ENCODE assay signal across 9 cellular contexts in genomic region chr4:78937837-78938236, GRCh38. TPM values are rescaled to one million over a fixed set of nuclear protein-coding genes. Genes with fewer than 3 reads are reported as not detected.
DNase-seq lines count a peak whose midpoint lies in the region; ATAC-seq and TF ChIP-seq lines count a peak whose summit lies in the region.
"Had no signal": no experiment of that assay in that cellular context is flagged by ENCODE, and none has a peak within 500 bp of the region (broad histone marks: within the 10 kb centered on the region; RNA-seq: fewer than 3 reads in every experiment).

No MANE protein-coding gene starts in this region.

- H3K9ac ChIP-seq in iPS-15b (ENCODE audit: low read depth, low read length) = no peak overlapping the region

- H3K4me1 ChIP-seq in iPS-15b (ENCODE audit: control insufficient read depth, insufficient read depth, low read length) = peaks cover 25% of the 10 kb centered on the region

- DNase-seq in stimulated activated naive CD8-positive, alpha-beta T cell treated with anti-CD3 and anti-CD28 coated beads, Interleukin-15, amount 100 ng/mL, for 72 hours = no peak
- DNase-seq in activated B cell treated with CpG ODN at 0.5 μM for 24 hours (no peak), NCI-H2171 treated with DMSO at 0.1 percent for 48 hours (lab: John Stamatoyannopoulos, UW) (no peak)
- no peak for DNase-seq in activated CD4-positive, CD25-positive, alpha-beta regulatory T cell (lab: John Stamatoyannopoulos, UW)
- no peak for DNase-seq in effector CD4-positive, alpha-beta T cell
- DNase-seq: left cardiac atrium had no signal

- CTCF ChIA-PET in activated B cell treated with CpG ODN at 0.5 μM for 24 hours (lab: Charles Lee) = interaction anchor here (2.8 kb wide), 1 partner anchor 15 kb away, joined by 16 read pairs; no protein-coding TSS in a partner anchor

- peak overlapping the region; percentile 92 for H3K4me3 Mint-ChIP-seq in stimulated activated naive CD8-positive, alpha-beta T cell treated with anti-CD3 and anti-CD28 coated beads, Interleukin-15, Interleukin-2, amounts not matched to agents 100 ng/mL and 50 ng/mL, for 24 hours
- peak overlapping the region in 1 of 2 donors; percentile 98 for H3K4me3 Mint-ChIP-seq in stimulated activated naive CD8-positive, alpha-beta T cell treated with anti-CD3 and anti-CD28 coated beads, Interleukin-15, amount 100 ng/mL, for 72 hours
- H3K4me3 Mint-ChIP-seq in activated B cell treated with CpG ODN at 0.5 μM for 24 hours = peak overlapping the region; percentile 29

- intact Hi-C loops in activated B cell treated with CpG ODN at 0.5 μM for 24 hours (cut with micrococcal nuclease) = loop anchor here (5.0 kb wide), 3 partner anchors 326 to 1134 kb away; partner anchors contain the start of genes ANTXR2 and FRAS1

- H3K27ac Mint-ChIP-seq in stimulated activated naive CD8-positive, alpha-beta T cell treated with anti-CD3 and anti-CD28 coated beads, Interleukin-15, Interleukin-2, amounts not matched to agents 100 ng/mL and 50 ng/mL, for 24 hours = peak overlapping the region; percentile 46
- no peak overlapping the region for H3K27ac Mint-ChIP-seq in stimulated activated naive CD8-positive, alpha-beta T cell treated with anti-CD3 and anti-CD28 coated beads, Interleukin-15, amount 100 ng/mL, for 72 hours
- H3K27ac Mint-ChIP-seq in activated B cell treated with CpG ODN at 0.5 μM for 24 hours = no peak overlapping the region

- POLR2A ChIA-PET in activated B cell treated with CpG ODN at 0.5 μM for 24 hours (lab: Charles Lee) = interaction anchor here (0.9 to 1.4 kb wide), 2 partner anchors 15 to 161 kb away, joined by 3 read pairs; partner anchors contain the start of gene BMP2K

- peaks cover 9% of the 10 kb centered on the region for H3K27me3 ChIP-seq in iPS-15b (ENCODE audit: control insufficient read depth, insufficient read depth, low read length)

- peaks cover 5% of the 10 kb centered on the region for H3K27me3 Mint-ChIP-seq in stimulated activated naive CD8-positive, alpha-beta T cell treated with anti-CD3 and anti-CD28 coated beads, Interleukin-15, Interleukin-2, amounts not matched to agents 100 ng/mL and 50 ng/mL, for 24 hours
- peaks cover 10% of the 10 kb centered on the region for H3K27me3 Mint-ChIP-seq in stimulated activated naive CD8-positive, alpha-beta T cell treated with anti-CD3 and anti-CD28 coated beads, Interleukin-15, amount 100 ng/mL, for 72 hours
- H3K27me3 Mint-ChIP-seq in activated B cell treated with CpG ODN at 0.5 μM for 24 hours = no peaks in the 10 kb centered on the region

- H3K9me3 Mint-ChIP-seq in stimulated activated naive CD8-positive, alpha-beta T cell treated with anti-CD3 and anti-CD28 coated beads, Interleukin-15, Interleukin-2, amounts not matched to agents 100 ng/mL and 50 ng/mL, for 24 hours = no peaks in the 10 kb centered on the region
- H3K9me3 Mint-ChIP-seq in stimulated activated naive CD8-positive, alpha-beta T cell treated with anti-CD3 and anti-CD28 coated beads, Interleukin-15, amount 100 ng/mL, for 72 hours = no peaks in the 10 kb centered on the region
- no peaks in the 10 kb centered on the region for H3K9me3 Mint-ChIP-seq in activated B cell treated with CpG ODN at 0.5 μM for 24 hours

- H3K4me1 Mint-ChIP-seq in stimulated activated naive CD8-positive, alpha-beta T cell treated with anti-CD3 and anti-CD28 coated beads, Interleukin-15, Interleukin-2, amounts not matched to agents 100 ng/mL and 50 ng/mL, for 24 hours (ENCODE audit: low read depth) = peaks cover 38% of the 10 kb centered on the region
- peaks cover 53% of the 10 kb centered on the region for H3K4me1 Mint-ChIP-seq in stimulated activated naive CD8-positive, alpha-beta T cell treated with anti-CD3 and anti-CD28 coated beads, Interleukin-15, amount 100 ng/mL, for 72 hours
- peaks cover 20% of the 10 kb centered on the region for H3K4me1 Mint-ChIP-seq in activated B cell treated with CpG ODN at 0.5 μM for 24 hours

- peak overlapping the region; percentile 93 for H3K4me3 ChIP-seq in iPS-15b (ENCODE audit: low read depth, low read length)

- ATAC-seq in stimulated activated naive CD8-positive, alpha-beta T cell treated with anti-CD3 and anti-CD28 coated beads, Interleukin-15, amount 100 ng/mL, for 72 hours = no peak
- ATAC-seq in activated B cell treated with CpG ODN at 0.5 μM for 24 hours (ENCODE audit: low read depth) (no peak), HG03045 (IDR thresholded peaks at IDR 0.05; ENCODE audit: unreplicated experiment) (no peak)

- no peak for TF ChIP-seq CTCF in activated B cell treated with CpG ODN at 0.5 μM for 24 hours (IDR thresholded peaks at IDR 0.05)

- H3K9me3 ChIP-seq in iPS-15b (ENCODE audit: control insufficient read depth, insufficient read depth, low read length) = no peaks in the 10 kb centered on the region

- no peaks in the 10 kb centered on the region for H3K36me3 ChIP-seq in iPS-15b (ENCODE audit: control insufficient read depth, insufficient read depth, low read length)

- peaks cover 17% of the 10 kb centered on the region for H3K36me3 Mint-ChIP-seq in stimulated activated naive CD8-positive, alpha-beta T cell treated with anti-CD3 and anti-CD28 coated beads, Interleukin-15, Interleukin-2, amounts not matched to agents 100 ng/mL and 50 ng/mL, for 24 hours (ENCODE audit: low read depth)
- H3K36me3 Mint-ChIP-seq in activated B cell treated with CpG ODN at 0.5 μM for 24 hours (ENCODE audit: low read depth) = peaks cover 9% of the 10 kb centered on the region

RNA-seq across cellular contexts. Expression of gene PAQR3, which starts 1.4 kb away (rescaled TPM):
- 10.2 and 10.3 TPM in 2 replicates for total RNA-seq in activated B cell treated with CpG ODN at 0.5 μM for 24 hours
